ENCODE assay signal across 27 cellular contexts in genomic region chr17:10775740-10776333, GRCh38. TPM values are rescaled to one million over a fixed set of nuclear protein-coding genes. Genes with fewer than 3 reads are reported as not detected.
A peak's percentile ranks its signal among the peaks of the same experiment; 100 is the strongest.
DNase-seq lines count a peak whose midpoint lies in the region; ATAC-seq, FAIRE-seq and TF ChIP-seq lines count a peak whose summit lies in the region.
"Had no signal": no experiment of that assay in that cellular context is flagged by ENCODE, and none has a peak within 500 bp of the region (broad histone marks: within the 10 kb centered on the region; RNA-seq: fewer than 3 reads in every experiment).

No MANE protein-coding gene starts in this region.

- no peak for TF ChIP-seq RAD21 in neural cell (conservative IDR thresholded peaks at IDR 0.05)

- no peaks in the 10 kb centered on the region for H3K4me1 Mint-ChIP-seq in CD4-positive, alpha-beta T cell (ENCODE audit: low read depth)
- H3K4me1 Mint-ChIP-seq: CD4-positive, alpha-beta memory T cell had no signal

- peak overlapping the region; percentile 20; the same call in 1 of the 2 replicates for H3K27ac ChIP-seq in VCaP
- no peak overlapping the region for H3K27ac ChIP-seq in kidney (ENCODE audit: low read depth in 2 of 2, low read length in 2 of 2)
- peak overlapping the region; percentile 95 for H3K27ac ChIP-seq in neural cell (ENCODE audit: low read length)
- peak overlapping the region; percentile 73 to 85 (median 84) for H3K27ac ChIP-seq in transverse colon
- no peak overlapping the region for H3K27ac ChIP-seq in aorta (ENCODE audit: low read depth in 1 of 2, low read length in 2 of 2)
- H3K27ac ChIP-seq in CD4-positive, alpha-beta T cell (ENCODE audit: low read depth, low read length) = no peak overlapping the region
- H3K27ac ChIP-seq: A549; BLaER1 treated with 17β-estradiol and CSF1 and Interleukin-3, amounts not matched to agents 10 nM and 100 nM; SK-N-MC had no signal

- H4K20me1 ChIP-seq in neural cell (ENCODE audit: insufficient read depth) = no peaks in the 10 kb centered on the region
- H4K20me1 ChIP-seq: BLaER1 treated with 17β-estradiol and CSF1 and Interleukin-3, amounts not matched to agents 10 nM and 100 nM had no signal

- intact Hi-C loops in kidney (cut with DNase I) = no loop called here
- intact Hi-C loops in transverse colon (cut with DNase I; ENCODE audit: low total_unique reads) = no loop called here
- intact Hi-C loops in aorta (cut with DNase I) = no loop called here
- intact Hi-C loops in CD4-positive, alpha-beta T cell (cut with DNase I, micrococcal nuclease) = no loop called here

- H3K36me3 ChIP-seq in kidney (ENCODE audit: control insufficient read depth in 1 of 2, insufficient read depth in 2 of 2, low read length in 2 of 2) (no peaks in the 10 kb centered on the region), neural cell (ENCODE audit: insufficient read depth, low read length) (no peaks in the 10 kb centered on the region), transverse colon (no peaks in the 10 kb centered on the region), aorta (ENCODE audit: control insufficient read depth in 1 of 2, insufficient read depth in 2 of 2, low read length in 1 of 2) (no peaks in the 10 kb centered on the region)
- H3K36me3 ChIP-seq: BLaER1 treated with 17β-estradiol and CSF1 and Interleukin-3, amounts not matched to agents 10 nM and 100 nM had no signal

- H3K36me3 Mint-ChIP-seq in CD4-positive, alpha-beta T cell (ENCODE audit: low read depth) = no peaks in the 10 kb centered on the region

- no peak for TF ChIP-seq EP300 in neural cell (conservative IDR thresholded peaks at IDR 0.05; ENCODE audit: poor library complexity, severe bottlenecking)
- TF ChIP-seq EP300 in transverse colon (IDR thresholded peaks at IDR 0.05; ENCODE audit: low read depth) = no peak

- peaks cover 5% of the 10 kb centered on the region for H3F3A ChIP-seq in neural cell (ENCODE audit: insufficient read depth, low read length, poor library complexity, severe bottlenecking)

- 15 to 44% methylated on average over 2 to 5 of the region's 5 CpGs for WGBS in transverse colon (ENCODE audit: low coverage in 1 of 2), 2 donors
- 72 to 75% methylated on average over 5 of the region's 5 CpGs for WGBS in aorta, 2 donors

- no peak for ATAC-seq in aorta (ENCODE audit: low FRiP score)
- ATAC-seq in CD4-positive, alpha-beta T cell (ENCODE audit: poor library complexity) = no peak
- ATAC-seq: A549 had no signal

- H2AFZ ChIP-seq in neural cell (ENCODE audit: low read depth, low read length) = no peak overlapping the region

- no peaks in the 10 kb centered on the region for H3K4me1 ChIP-seq in kidney (ENCODE audit: control insufficient read depth in 1 of 2, insufficient read depth in 1 of 2, low read depth in 1 of 2, low read length in 2 of 2)
- peaks cover 9 to 59% (median 34%) of the 10 kb centered on the region in 4 donors for H3K4me1 ChIP-seq in transverse colon
- no peaks in the 10 kb centered on the region for H3K4me1 ChIP-seq in aorta (ENCODE audit: control insufficient read depth in 1 of 2, insufficient read depth in 2 of 2, low read length in 2 of 2)
- H3K4me1 ChIP-seq: A549 had no signal

- no peak for TF ChIP-seq POLR2A in transverse colon (IDR thresholded peaks at IDR 0.05)

- POLR2A ChIA-PET in CD4-positive, alpha-beta T cell (lab: Charles Lee) = no interaction called here

- no peaks in the 10 kb centered on the region for H3K9me2 ChIP-seq in neural cell (ENCODE audit: insufficient read depth, low read length)

- H3K27me3 ChIP-seq in neural cell (ENCODE audit: insufficient read depth, low read depth, low read length) = no peaks in the 10 kb centered on the region
- H3K27me3 ChIP-seq in transverse colon = no peaks in the 10 kb centered on the region
- H3K27me3 ChIP-seq in aorta (ENCODE audit: control insufficient read depth in 1 of 2, insufficient read depth in 2 of 2, low read length in 1 of 2) = no peaks in the 10 kb centered on the region
- no peaks in the 10 kb centered on the region for H3K27me3 ChIP-seq in CD4-positive, alpha-beta T cell (ENCODE audit: control insufficient read depth, insufficient read depth, low read length)
- H3K27me3 ChIP-seq: BLaER1 treated with 17β-estradiol and CSF1 and Interleukin-3, amounts not matched to agents 10 nM and 100 nM had no signal

- H3K4me2 ChIP-seq in neural cell (ENCODE audit: low read length) = no peak overlapping the region
- H3K4me2 ChIP-seq: A549 had no signal

- H3K9ac ChIP-seq in kidney (ENCODE audit: low read length in 2 of 2) = no peak overlapping the region
- H3K9ac ChIP-seq in neural cell (ENCODE audit: low read length) = no peak overlapping the region
- H3K9ac ChIP-seq: BLaER1 treated with 17β-estradiol and CSF1 and Interleukin-3, amounts not matched to agents 10 nM and 100 nM had no signal

- H3K4me3 ChIP-seq in kidney (ENCODE audit: low read length in 2 of 2) (peak overlapping the region in 1 of 2 donors; percentile 14), neural cell (ENCODE audit: low read length) (no peak overlapping the region), transverse colon (no peak overlapping the region), aorta (ENCODE audit: low read length in 2 of 2) (no peak overlapping the region)
- H3K4me3 ChIP-seq: A549; BLaER1 treated with 17β-estradiol and CSF1 and Interleukin-3, amounts not matched to agents 10 nM and 100 nM; SK-N-MC had no signal

- TF ChIP-seq CTCF in VCaP (conservative IDR thresholded peaks at IDR 0.05) = no peak
- TF ChIP-seq CTCF in kidney (IDR thresholded peaks at IDR 0.05; ENCODE audit: borderline replicate concordance, extremely low read depth, insufficient read depth) = no peak
- TF ChIP-seq CTCF in neural cell (IDR thresholded peaks at IDR 0.05; ENCODE audit: poor library complexity, severe bottlenecking) = no peak
- no peak for TF ChIP-seq CTCF in transverse colon (IDR thresholded peaks at IDR 0.05)
- no peak for TF ChIP-seq CTCF in CD4-positive, alpha-beta T cell (IDR thresholded peaks at IDR 0.05)

- FAIRE-seq in kidney (lab: Jason Lieb, UNC) = peak; percentile 13
- FAIRE-seq: GM18507, H54 had no signal

- H3K79me2 ChIP-seq in neural cell (replicated peaks; ENCODE audit: insufficient read depth, low read length) = no peaks in the 10 kb centered on the region

- peaks cover 4% of the 10 kb centered on the region for H3K9me3 Mint-ChIP-seq in CD4-positive, alpha-beta T cell

- CTCF ChIA-PET in CD4-positive, alpha-beta T cell (lab: Charles Lee) = no interaction called here

- no peaks in the 10 kb centered on the region for H3K27me3 Mint-ChIP-seq in CD4-positive, alpha-beta T cell

- DNase-seq in kidney = no peak
- no peak for DNase-seq in transverse colon
- DNase-seq in aorta = no peak
- DNase-seq in NCI-H1436 (lab: John Stamatoyannopoulos, UW) = no peak
- DNase-seq in CD4-positive, alpha-beta T cell = no peak
- DNase-seq: AML-193; CD4-positive, alpha-beta memory T cell; COR-L47; DMS53; NCI-H1092; NCI-H1417 treated with DMSO at 0.1 percent for 48 hours; NCI-H187; NCI-H2081 treated with DMSO at 0.1 percent for 48 hours; NCI-H2171; NCI-H226; NCI-H524; NCI-H82; SIG-M5 had no signal

- H3K27ac Mint-ChIP-seq in CD4-positive, alpha-beta T cell = no peak overlapping the region
- H3K27ac Mint-ChIP-seq: CD4-positive, alpha-beta memory T cell had no signal

- in situ Hi-C loops in transverse colon (cut with MboI; ENCODE audit: low pct_ligation_motif_present in 1 of 4, low pct_unique_long_range_greater_than_20kb in 1 of 4, low sequenced_read_pairs in 3 of 4) = loop anchor here in 1 of 4 donors (10.0 kb wide), 2 partner anchors 59 to 61 kb away; partner anchors contain the start of gene PIRT

- H3K4me3 Mint-ChIP-seq in CD4-positive, alpha-beta T cell = no peak overlapping the region
- H3K4me3 Mint-ChIP-seq: CD4-positive, alpha-beta memory T cell had no signal

- H3K9me3 ChIP-seq in kidney (ENCODE audit: control insufficient read depth in 1 of 2, low read length in 2 of 2) = peaks cover 0 to 5% of the 10 kb centered on the region in 2 donors
- no peaks in the 10 kb centered on the region for H3K9me3 ChIP-seq in neural cell (ENCODE audit: low read length)
- peaks cover 0 to 2% of the 10 kb centered on the region in 2 donors for H3K9me3 ChIP-seq in transverse colon
- H3K9me3 ChIP-seq in aorta (ENCODE audit: control insufficient read depth, low read length) = peaks cover 3% of the 10 kb centered on the region
- H3K9me3 ChIP-seq in CD4-positive, alpha-beta T cell (ENCODE audit: control insufficient read depth, low read length) = peaks cover 5% of the 10 kb centered on the region

RNA-seq across cellular contexts. Expression of gene TMEM238L, which starts 28.1 kb away (rescaled TPM):
- total RNA-seq in kidney = 0.47 TPM
- 3.2 TPM for polyA plus RNA-seq in kidney (ENCODE audit: insufficient read depth, low read depth, low replicate concordance)
- polyA plus RNA-seq in neural cell = not detected in 2 replicates
- polyA minus RNA-seq in neural cell = not detected in 2 replicates
- total RNA-seq in transverse colon = 10 to 100 TPM; 34.4 to 66.5 (median 42.5) TPM
- total RNA-seq in aorta = not detected
- polyA plus RNA-seq in aorta = 10 to 100 TPM in 1 of 2 donors, not detected in 1; 13.6 TPM
- not detected for total RNA-seq in CD4-positive, alpha-beta T cell
- total RNA-seq: CD4-positive, alpha-beta memory T cell; Daoy; G401 had no signal
- polyA plus RNA-seq: A549; CD4-positive, alpha-beta memory T cell had no signal

RNA-seq across cellular contexts. Expression of gene TMEM220, which starts 46.0 kb away (rescaled TPM):
- total RNA-seq in kidney (13.3 TPM), transverse colon (10 to 100 TPM in 1 of 4 donors, 1 to 10 TPM in 2, not detected in 1; 2.4 to 18.2 (median 8.1) TPM), aorta (10 to 100 TPM; 15.4 to 17.4 TPM)
- polyA plus RNA-seq in kidney (ENCODE audit: insufficient read depth, low read depth, low replicate concordance) (16.4 TPM), neural cell (0.08 TPM in 1 of 2 replicates, not detected in the other), aorta (10 to 100 TPM in 1 of 2 donors, 1 to 10 TPM in 1; 8.1 to 10.6 TPM)
- not detected in 2 replicates for polyA minus RNA-seq in neural cell
- 1 to 10 TPM; 2.9 to 3.2 TPM for total RNA-seq in CD4-positive, alpha-beta T cell

Comparison
In these comparisons a context has a peak if more than half of its experiments do, and no peak if none do; other contexts are left out.
1. H3K27ac ChIP-seq: peak in VCaP (single experiment), neural cell (single experiment) and transverse colon (4 of 4); none in kidney (0 of 2), aorta (0 of 2) and CD4-positive, alpha-beta T cell (single experiment).
2. RNA of gene TMEM238L, which starts 28.1 kb away (total RNA-seq): 34.4 to 66.5 TPM in transverse colon; 0.47 TPM in kidney (single experiment), not detected in aorta and not detected in CD4-positive, alpha-beta T cell; every median in the first group is over 10 times any median in the second.